Comparison of ENCODE assay signal across 2 cellular contexts in the genomic region with DNA sequence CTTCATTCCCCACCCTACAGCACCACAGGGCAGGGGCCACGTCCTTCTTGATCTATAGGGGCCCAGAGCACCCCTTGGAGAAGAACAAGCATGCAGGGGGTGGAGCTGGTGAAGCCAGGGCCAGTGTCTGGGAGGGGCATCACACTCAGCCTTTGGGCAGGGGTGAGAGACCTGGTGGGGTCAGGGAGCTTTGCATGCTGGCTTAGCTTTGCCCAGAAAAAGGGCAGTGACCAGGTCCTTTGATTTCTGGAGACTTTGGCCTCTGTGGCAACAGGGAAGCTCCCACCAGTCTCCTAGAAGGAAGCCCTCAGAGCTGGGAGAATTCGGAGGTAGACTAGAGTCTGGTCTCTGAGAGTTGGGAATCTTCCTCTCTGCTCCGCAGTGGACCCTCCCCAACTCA.
TF ChIP-seq lines count a peak whose summit lies in the region.

No MANE protein-coding gene starts in this region.

TF ChIP-seq in H1, 55 proteins besides CTCF, POLR2A, EP300 and RAD21 (continues in another document):
- TF ChIP-seq NANOG (IDR thresholded peaks at IDR 0.05; ENCODE audit: insufficient read depth, low read depth, low read length, poor library complexity, severe bottlenecking) (no peak), GTF2F1 (IDR thresholded peaks at IDR 0.05; ENCODE audit: borderline replicate concordance, low read depth, low read length) (no peak), SUZ12 (IDR thresholded peaks at IDR 0.05; ENCODE audit: low read length) (no peak), ZNF274 (IDR thresholded peaks at IDR 0.05; ENCODE audit: borderline replicate concordance, extremely low read depth, low read length) (no peak), SRF (IDR thresholded peaks at IDR 0.05; ENCODE audit: low read depth, low read length) (no peak), SIRT6 (IDR thresholded peaks at IDR 0.05; ENCODE audit: low read length) (no peak), CTBP2 (IDR thresholded peaks at IDR 0.05; ENCODE audit: borderline replicate concordance, insufficient read depth, insufficient read length, low read length) (no peak), KDM1A (IDR thresholded peaks at IDR 0.05; ENCODE audit: borderline replicate concordance, low read length) (no peak), TEAD4 (IDR thresholded peaks at IDR 0.05; ENCODE audit: low read depth, low read length) (no peak), FOSL1 (IDR thresholded peaks at IDR 0.05; ENCODE audit: insufficient read depth, low read depth, low read length) (no peak), MAX (IDR thresholded peaks at IDR 0.05) (no peak), CBX8 (IDR thresholded peaks at IDR 0.05; ENCODE audit: borderline replicate concordance, low read depth, low read length) (no peak), JUN (IDR thresholded peaks at IDR 0.05; ENCODE audit: low read depth, low read length) (no peak), CREB1 (IDR thresholded peaks at IDR 0.05) (no peak), KDM5A (IDR thresholded peaks at IDR 0.05; ENCODE audit: low read length) (no peak)
- TF ChIP-seq, protein P1, sequence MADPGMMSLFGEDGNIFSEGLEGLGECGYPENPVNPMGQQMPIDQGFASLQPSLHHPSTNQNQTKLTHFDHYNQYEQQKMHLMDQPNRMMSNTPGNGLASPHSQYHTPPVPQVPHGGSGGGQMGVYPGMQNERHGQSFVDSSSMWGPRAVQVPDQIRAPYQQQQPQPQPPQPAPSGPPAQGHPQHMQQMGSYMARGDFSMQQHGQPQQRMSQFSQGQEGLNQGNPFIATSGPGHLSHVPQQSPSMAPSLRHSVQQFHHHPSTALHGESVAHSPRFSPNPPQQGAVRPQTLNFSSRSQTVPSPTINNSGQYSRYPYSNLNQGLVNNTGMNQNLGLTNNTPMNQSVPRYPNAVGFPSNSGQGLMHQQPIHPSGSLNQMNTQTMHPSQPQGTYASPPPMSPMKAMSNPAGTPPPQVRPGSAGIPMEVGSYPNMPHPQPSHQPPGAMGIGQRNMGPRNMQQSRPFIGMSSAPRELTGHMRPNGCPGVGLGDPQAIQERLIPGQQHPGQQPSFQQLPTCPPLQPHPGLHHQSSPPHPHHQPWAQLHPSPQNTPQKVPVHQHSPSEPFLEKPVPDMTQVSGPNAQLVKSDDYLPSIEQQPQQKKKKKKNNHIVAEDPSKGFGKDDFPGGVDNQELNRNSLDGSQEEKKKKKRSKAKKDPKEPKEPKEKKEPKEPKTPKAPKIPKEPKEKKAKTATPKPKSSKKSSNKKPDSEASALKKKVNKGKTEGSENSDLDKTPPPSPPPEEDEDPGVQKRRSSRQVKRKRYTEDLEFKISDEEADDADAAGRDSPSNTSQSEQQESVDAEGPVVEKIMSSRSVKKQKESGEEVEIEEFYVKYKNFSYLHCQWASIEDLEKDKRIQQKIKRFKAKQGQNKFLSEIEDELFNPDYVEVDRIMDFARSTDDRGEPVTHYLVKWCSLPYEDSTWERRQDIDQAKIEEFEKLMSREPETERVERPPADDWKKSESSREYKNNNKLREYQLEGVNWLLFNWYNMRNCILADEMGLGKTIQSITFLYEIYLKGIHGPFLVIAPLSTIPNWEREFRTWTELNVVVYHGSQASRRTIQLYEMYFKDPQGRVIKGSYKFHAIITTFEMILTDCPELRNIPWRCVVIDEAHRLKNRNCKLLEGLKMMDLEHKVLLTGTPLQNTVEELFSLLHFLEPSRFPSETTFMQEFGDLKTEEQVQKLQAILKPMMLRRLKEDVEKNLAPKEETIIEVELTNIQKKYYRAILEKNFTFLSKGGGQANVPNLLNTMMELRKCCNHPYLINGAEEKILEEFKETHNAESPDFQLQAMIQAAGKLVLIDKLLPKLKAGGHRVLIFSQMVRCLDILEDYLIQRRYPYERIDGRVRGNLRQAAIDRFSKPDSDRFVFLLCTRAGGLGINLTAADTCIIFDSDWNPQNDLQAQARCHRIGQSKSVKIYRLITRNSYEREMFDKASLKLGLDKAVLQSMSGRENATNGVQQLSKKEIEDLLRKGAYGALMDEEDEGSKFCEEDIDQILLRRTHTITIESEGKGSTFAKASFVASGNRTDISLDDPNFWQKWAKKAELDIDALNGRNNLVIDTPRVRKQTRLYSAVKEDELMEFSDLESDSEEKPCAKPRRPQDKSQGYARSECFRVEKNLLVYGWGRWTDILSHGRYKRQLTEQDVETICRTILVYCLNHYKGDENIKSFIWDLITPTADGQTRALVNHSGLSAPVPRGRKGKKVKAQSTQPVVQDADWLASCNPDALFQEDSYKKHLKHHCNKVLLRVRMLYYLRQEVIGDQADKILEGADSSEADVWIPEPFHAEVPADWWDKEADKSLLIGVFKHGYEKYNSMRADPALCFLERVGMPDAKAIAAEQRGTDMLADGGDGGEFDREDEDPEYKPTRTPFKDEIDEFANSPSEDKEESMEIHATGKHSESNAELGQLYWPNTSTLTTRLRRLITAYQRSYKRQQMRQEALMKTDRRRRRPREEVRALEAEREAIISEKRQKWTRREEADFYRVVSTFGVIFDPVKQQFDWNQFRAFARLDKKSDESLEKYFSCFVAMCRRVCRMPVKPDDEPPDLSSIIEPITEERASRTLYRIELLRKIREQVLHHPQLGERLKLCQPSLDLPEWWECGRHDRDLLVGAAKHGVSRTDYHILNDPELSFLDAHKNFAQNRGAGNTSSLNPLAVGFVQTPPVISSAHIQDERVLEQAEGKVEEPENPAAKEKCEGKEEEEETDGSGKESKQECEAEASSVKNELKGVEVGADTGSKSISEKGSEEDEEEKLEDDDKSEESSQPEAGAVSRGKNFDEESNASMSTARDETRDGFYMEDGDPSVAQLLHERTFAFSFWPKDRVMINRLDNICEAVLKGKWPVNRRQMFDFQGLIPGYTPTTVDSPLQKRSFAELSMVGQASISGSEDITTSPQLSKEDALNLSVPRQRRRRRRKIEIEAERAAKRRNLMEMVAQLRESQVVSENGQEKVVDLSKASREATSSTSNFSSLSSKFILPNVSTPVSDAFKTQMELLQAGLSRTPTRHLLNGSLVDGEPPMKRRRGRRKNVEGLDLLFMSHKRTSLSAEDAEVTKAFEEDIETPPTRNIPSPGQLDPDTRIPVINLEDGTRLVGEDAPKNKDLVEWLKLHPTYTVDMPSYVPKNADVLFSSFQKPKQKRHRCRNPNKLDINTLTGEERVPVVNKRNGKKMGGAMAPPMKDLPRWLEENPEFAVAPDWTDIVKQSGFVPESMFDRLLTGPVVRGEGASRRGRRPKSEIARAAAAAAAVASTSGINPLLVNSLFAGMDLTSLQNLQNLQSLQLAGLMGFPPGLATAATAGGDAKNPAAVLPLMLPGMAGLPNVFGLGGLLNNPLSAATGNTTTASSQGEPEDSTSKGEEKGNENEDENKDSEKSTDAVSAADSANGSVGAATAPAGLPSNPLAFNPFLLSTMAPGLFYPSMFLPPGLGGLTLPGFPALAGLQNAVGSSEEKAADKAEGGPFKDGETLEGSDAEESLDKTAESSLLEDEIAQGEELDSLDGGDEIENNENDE (IDR thresholded peaks at IDR 0.05; ENCODE audit: insufficient replicate concordance, low read length) = no peak

TF ChIP-seq in HEK293T, 16 proteins besides CTCF, POLR2A, EP300 and RAD21:
- no peak for TF ChIP-seq SP1 (IDR thresholded peaks at IDR 0.05)
- TF ChIP-seq L3MBTL2 (conservative IDR thresholded peaks at IDR 0.05) = no peak
- no peak for TF ChIP-seq NFRKB (IDR thresholded peaks at IDR 0.05)
- TF ChIP-seq TARDBP (IDR thresholded peaks at IDR 0.05) = no peak
- no peak for TF ChIP-seq FOXM1 (IDR thresholded peaks at IDR 0.05; ENCODE audit: borderline replicate concordance)
- no peak for TF ChIP-seq FOXA1 (IDR thresholded peaks at IDR 0.05)
- TF ChIP-seq BHLHE40 (IDR thresholded peaks at IDR 0.05; ENCODE audit: borderline replicate concordance) = no peak
- TF ChIP-seq CTBP1 (IDR thresholded peaks at IDR 0.05; ENCODE audit: borderline replicate concordance) = no peak
- TF ChIP-seq FOXK2 (IDR thresholded peaks at IDR 0.05) = no peak
- TF ChIP-seq ZNF384 (IDR thresholded peaks at IDR 0.05) = no peak
- TF ChIP-seq PKNOX1 (IDR thresholded peaks at IDR 0.05) = no peak
- TF ChIP-seq SUZ12 (IDR thresholded peaks at IDR 0.05) = no peak
